Comparison of ENCODE assay signal across 8 cellular contexts in genomic region chr2:123993728-123994323, GRCh38. TPM values are rescaled to one million over a fixed set of nuclear protein-coding genes. Genes with fewer than 3 reads are reported as not detected.
DNase-seq lines count a peak whose midpoint lies in the region; ATAC-seq and TF ChIP-seq lines count a peak whose summit lies in the region.

No MANE protein-coding gene starts in this region.

- in situ Hi-C loops in SK-MEL-5 (cut with HindIII; ENCODE audit: low pct_unique_long_range_greater_than_20kb, low sequenced_read_pairs), result no loop called here

- no peak overlapping the region for H3K27ac ChIP-seq in CD4-positive, alpha-beta T cell (ENCODE audit: low read depth, low read length)

- peak in 2 of 10 experiments; percentile 2 for DNase-seq in CD4-positive, alpha-beta T cell
- DNase-seq in SK-MEL-5 (ENCODE audit: low read depth, low spot score), result peak; percentile 65
- peak in 1 of 2 donors; percentile 2 for DNase-seq in foreskin fibroblast
- DNase-seq in sciatic nerve (ENCODE audit: low spot score), result no peak
- no peak for DNase-seq in T1000 (lab: John Stamatoyannopoulos, UW)

- H3K4me3 ChIP-seq in foreskin fibroblast (ENCODE audit: low read depth in 1 of 2, low read length in 2 of 2), result no peak overlapping the region

- H3K36me3 Mint-ChIP-seq in CD4-positive, alpha-beta T cell (ENCODE audit: low read depth), result no peaks in the 10 kb centered on the region

- POLR2A ChIA-PET in CD4-positive, alpha-beta T cell (lab: Charles Lee), result interaction anchor here (1.5 kb wide), 1 partner anchor 12 kb away, joined by 3 read pairs; no protein-coding TSS in a partner anchor

- no peak overlapping the region for H3K27ac Mint-ChIP-seq in CD4-positive, alpha-beta T cell

- ATAC-seq in CD4-positive, alpha-beta T cell (ENCODE audit: poor library complexity), result no peak
- ATAC-seq in GM18519 (IDR thresholded peaks at IDR 0.05; ENCODE audit: low FRiP score, unreplicated experiment) (peak; percentile 67), HG03378 (IDR thresholded peaks at IDR 0.05; ENCODE audit: unreplicated experiment) (peak; percentile 67), sciatic nerve (peak; percentile 52), HG03097 (IDR thresholded peaks at IDR 0.05; ENCODE audit: low FRiP score, unreplicated experiment) (no peak)

- intact Hi-C loops in CD4-positive, alpha-beta T cell (cut with DNase I, micrococcal nuclease), result no loop called here
- intact Hi-C loops in sciatic nerve (cut with DNase I), result no loop called here

- CTCF ChIA-PET in CD4-positive, alpha-beta T cell (lab: Charles Lee), result interaction anchor here (0.9 kb wide), 1 partner anchor 11 kb away, joined by 3 read pairs; no protein-coding TSS in a partner anchor

- H3K9me3 ChIP-seq in CD4-positive, alpha-beta T cell (ENCODE audit: control insufficient read depth, low read length), result no peaks in the 10 kb centered on the region

- no peaks in the 10 kb centered on the region for H3K27me3 ChIP-seq in CD4-positive, alpha-beta T cell (ENCODE audit: control insufficient read depth, insufficient read depth, low read length)

- no peaks in the 10 kb centered on the region for H3K9me3 Mint-ChIP-seq in CD4-positive, alpha-beta T cell

- peak; percentile 45 for TF ChIP-seq CTCF in CD4-positive, alpha-beta T cell (IDR thresholded peaks at IDR 0.05)
- peak; percentile 21 for TF ChIP-seq CTCF in foreskin fibroblast (IDR thresholded peaks at IDR 0.05; ENCODE audit: low read depth, low read length)

- no peak overlapping the region for H3K4me3 Mint-ChIP-seq in CD4-positive, alpha-beta T cell

- peaks cover 7% of the 10 kb centered on the region for H3K4me1 Mint-ChIP-seq in CD4-positive, alpha-beta T cell (ENCODE audit: low read depth)

- H3K27me3 Mint-ChIP-seq in CD4-positive, alpha-beta T cell, result no peaks in the 10 kb centered on the region

RNA-seq across cellular contexts. Expression of gene CNTNAP5, which starts 31.3 kb away (rescaled TPM):
- total RNA-seq in CD4-positive, alpha-beta T cell, result not detected
- total RNA-seq in SK-MEL-5 (2014; rRNA removed; shearing (Covaris generic)), result not detected in 2 replicates
- 0.04 TPM in 1 of 2 replicates, not detected in the other for polyA plus RNA-seq in SK-MEL-5 (2015; cell fraction: cytosol; rRNA removed)
- 0.05 TPM in 1 of 2 replicates, not detected in the other for polyA plus RNA-seq in SK-MEL-5 (2015; cell fraction: nucleus; rRNA removed)
- total RNA-seq in sciatic nerve, result not detected

Comparison
In these comparisons a context has a peak if more than half of its experiments do, and no peak if none do; other contexts are left out.
1. ATAC-seq: peak in GM18519 (single experiment), HG03378 (single experiment) and sciatic nerve (single experiment); none in CD4-positive, alpha-beta T cell (single experiment) and HG03097 (single experiment).